3 cellular contexts compared by ENCODE assay signal in the genomic region with DNA sequence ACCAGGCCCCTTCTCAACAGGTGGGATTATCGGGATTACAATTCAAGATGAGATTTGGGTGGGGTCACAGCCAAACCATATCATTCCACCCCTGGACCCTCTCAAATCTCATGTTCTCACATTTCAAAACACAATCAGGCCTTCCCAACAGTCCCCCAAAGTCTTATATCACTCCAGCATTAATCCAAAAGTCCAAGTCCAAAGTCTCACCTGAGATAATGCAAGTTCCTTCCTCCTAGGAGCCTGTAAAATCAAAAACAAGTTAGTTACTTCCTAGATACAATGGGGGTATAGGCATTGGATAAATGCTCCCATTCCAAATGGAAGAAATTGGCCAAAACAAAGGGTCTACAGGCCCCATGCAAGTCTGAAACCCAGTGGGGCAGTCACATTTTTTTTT.
DNase-seq lines count a peak whose midpoint lies in the region; ATAC-seq, FAIRE-seq and TF ChIP-seq lines count a peak whose summit lies in the region.
"Not testable (repeated sequence)": the region's sequence is repeated elsewhere in the genome, so short reads cannot be mapped to it uniquely, and the experiment has no call there.

No MANE protein-coding gene starts in this region.

- H3K36me3 ChIP-seq in small intestine (ENCODE audit: control insufficient read depth in 2 of 2, insufficient read depth in 2 of 2, low read length in 2 of 2) = not testable (repeated sequence)

- H3K9me3 ChIP-seq in small intestine (ENCODE audit: control insufficient read depth, low read depth) = not testable (repeated sequence)

- peaks cover 10% of the 10 kb centered on the region for H3K4me1 Mint-ChIP-seq in neural crest cell

- peak; percentile 63 for ATAC-seq in left colon

- not testable (repeated sequence) for H3K9me3 Mint-ChIP-seq in neural crest cell

- peak overlapping the region; percentile 1 for H3K27ac Mint-ChIP-seq in neural crest cell (ENCODE audit: unreplicated experiment)

- FAIRE-seq in small intestine (lab: Jason Lieb, UNC) = not testable (repeated sequence)

- H3K27me3 Mint-ChIP-seq in neural crest cell (ENCODE audit: low read depth) = not testable (repeated sequence)

- H3K4me1 ChIP-seq in small intestine (ENCODE audit: control insufficient read depth in 2 of 2, insufficient read depth in 1 of 2, low read depth in 1 of 2, low read length in 1 of 2) = not testable (repeated sequence)

- H3K27me3 ChIP-seq in small intestine (ENCODE audit: control insufficient read depth in 2 of 2, insufficient read depth in 2 of 2, low read length in 2 of 2) = not testable (repeated sequence)

- TF ChIP-seq CTCF in neural crest cell (conservative IDR thresholded peaks at IDR 0.05) = not testable (repeated sequence)

- peaks cover 15% of the 10 kb centered on the region for H3K36me3 Mint-ChIP-seq in neural crest cell (ENCODE audit: low read depth)

- DNase-seq in left colon; neural crest cell (ENCODE audit: low read depth, low spot score): not testable (repeated sequence)
- DNase-seq in small intestine = peak; percentile 68

- 58 to 82% (median 78%) methylated on average over 1 of the region's 1 CpG for WGBS in small intestine, 3 donors

- not testable (repeated sequence) for H3K27ac ChIP-seq in small intestine (ENCODE audit: low read depth in 1 of 2, low read length in 1 of 2)

- H3K4me3 ChIP-seq in small intestine (ENCODE audit: low read depth in 1 of 2, low read length in 2 of 2) = not testable (repeated sequence)

- not testable (repeated sequence) for H3K4me3 Mint-ChIP-seq in neural crest cell

- intact Hi-C loops in left colon (cut with DNase I, micrococcal nuclease) = not testable (repeated sequence)
